Comparison of ENCODE assay signal across 11 cellular contexts in the genomic region with DNA sequence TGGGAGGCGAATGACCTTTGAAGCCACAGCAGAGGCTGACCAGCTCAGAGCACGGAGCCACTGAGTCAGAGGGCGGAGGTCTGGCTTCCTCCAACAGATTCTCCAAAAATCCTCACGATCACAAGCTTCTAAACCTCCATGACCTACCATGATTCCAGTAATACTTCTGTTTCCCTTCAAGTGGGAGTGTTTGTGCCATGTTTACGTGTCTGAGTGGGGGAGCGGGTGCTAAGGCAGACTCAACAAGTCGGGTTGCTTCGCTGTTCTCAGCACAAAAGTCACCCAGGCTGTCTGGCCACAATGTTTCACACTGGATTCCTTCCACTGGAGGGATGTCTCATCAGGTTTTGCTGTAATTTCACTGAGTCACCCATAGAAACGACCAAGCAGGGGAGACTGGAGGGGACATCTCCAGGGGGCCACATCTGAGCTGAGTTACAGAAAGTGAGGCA.
DNase-seq lines count a peak whose midpoint lies in the region; ATAC-seq and TF ChIP-seq lines count a peak whose summit lies in the region.
"Had no signal": no experiment of that assay in that cellular context is flagged by ENCODE, and none has a peak within 500 bp of the region (broad histone marks: within the 10 kb centered on the region; RNA-seq: fewer than 3 reads in every experiment).

No MANE protein-coding gene starts in this region.

- H3K4me3 ChIP-seq in gastroesophageal sphincter (no peak overlapping the region), BE2C (ENCODE audit: low read depth, low read length) (no peak overlapping the region), lower leg skin (ENCODE audit: low read depth, poor library complexity, severe bottlenecking) (no peak overlapping the region)

- peak; percentile 78 for ATAC-seq in activated CD4-positive, alpha-beta T cell treated with anti-CD3 and anti-CD28 coated beads for 36 hours
- ATAC-seq in activated CD8-positive, alpha-beta T cell treated with anti-CD3 and anti-CD28 coated beads, Interleukin-2, amount 10 ng/mL, durations not matched to agents 7 days and 5 days, result no peak
- ATAC-seq in gastroesophageal sphincter, result no peak
- no peak for ATAC-seq in HG03571 (IDR thresholded peaks at IDR 0.05; ENCODE audit: unreplicated experiment)

- H3K27ac ChIP-seq in gastroesophageal sphincter, result peak overlapping the region in 3 of 4 donors; percentile 81 to 93 (median 93)
- H3K27ac ChIP-seq: KMS-11 had no signal

- CTCF ChIA-PET in activated CD4-positive, alpha-beta T cell treated with anti-CD3 and anti-CD28 coated beads for 36 hours (lab: Charles Lee), result interaction anchor here (0.8 to 1.7 kb wide), 3 partner anchors 11 to 256 kb away, joined by 3 to 5 read pairs (median 4); no protein-coding TSS in a partner anchor
- CTCF ChIA-PET in activated CD8-positive, alpha-beta T cell treated with anti-CD3 and anti-CD28 coated beads, Interleukin-2, amount 10 ng/mL, durations not matched to agents 7 days and 5 days (lab: Charles Lee), result interaction anchor here (1.9 kb wide), 1 partner anchor 256 kb away, joined by 5 read pairs; no protein-coding TSS in a partner anchor

- peak; percentile 51 for DNase-seq in activated CD4-positive, alpha-beta T cell treated with anti-CD3 and anti-CD28 coated beads for 36 hours
- no peak for DNase-seq in activated CD4-positive, alpha-beta T cell treated with anti-CD3 and anti-CD28 coated beads, Interleukin-2, amount 50 U/mL, for 4 hours
- no peak for DNase-seq in activated CD8-positive, alpha-beta T cell treated with anti-CD3 and anti-CD28 coated beads, Interleukin-2, amount 10 ng/mL, durations not matched to agents 7 days and 5 days
- DNase-seq in BE2C (no peak), lower leg skin (ENCODE audit: low spot score in 2 of 2) (no peak)
- DNase-seq: 8988T, head of caudate nucleus had no signal

- H3K36me3 ChIP-seq in gastroesophageal sphincter, result peaks cover 0 to 3% of the 10 kb centered on the region in 2 donors
- no peaks in the 10 kb centered on the region for H3K36me3 ChIP-seq in BE2C

- H3K4me1 ChIP-seq in gastroesophageal sphincter (peaks cover 10 to 99% (median 42%) of the 10 kb centered on the region in 3 donors), BE2C (no peaks in the 10 kb centered on the region; the same call in 1 of the 2 replicates)

- H3K27me3 Mint-ChIP-seq in activated CD4-positive, alpha-beta T cell treated with anti-CD3 and anti-CD28 coated beads for 36 hours, result no peaks in the 10 kb centered on the region
- no peaks in the 10 kb centered on the region for H3K27me3 Mint-ChIP-seq in activated CD8-positive, alpha-beta T cell treated with anti-CD3 and anti-CD28 coated beads, Interleukin-2, amount 10 ng/mL, durations not matched to agents 7 days and 5 days (ENCODE audit: low read depth)
- no peaks in the 10 kb centered on the region for H3K27me3 Mint-ChIP-seq in stimulated activated naive CD8-positive, alpha-beta T cell treated with anti-CD3 and anti-CD28 coated beads, Interleukin-15, Interleukin-2, amounts not matched to agents 100 ng/mL and 50 ng/mL, for 24 hours

- H3K27me3 ChIP-seq in gastroesophageal sphincter, result no peaks in the 10 kb centered on the region
- no peaks in the 10 kb centered on the region for H3K27me3 ChIP-seq in BE2C

- POLR2A ChIA-PET in activated CD4-positive, alpha-beta T cell treated with anti-CD3 and anti-CD28 coated beads for 36 hours (lab: Charles Lee), result interaction anchor here (0.6 to 0.7 kb wide), 2 partner anchors 37 to 205 kb away, joined by 3 to 6 read pairs; no protein-coding TSS in a partner anchor
- POLR2A ChIA-PET in activated CD8-positive, alpha-beta T cell treated with anti-CD3 and anti-CD28 coated beads, Interleukin-2, amount 10 ng/mL, durations not matched to agents 7 days and 5 days (lab: Charles Lee), result no interaction called here

- H3K36me3 Mint-ChIP-seq in activated CD4-positive, alpha-beta T cell treated with anti-CD3 and anti-CD28 coated beads for 36 hours (ENCODE audit: low read depth), result peaks cover 23% of the 10 kb centered on the region
- peaks cover 30% of the 10 kb centered on the region for H3K36me3 Mint-ChIP-seq in activated CD8-positive, alpha-beta T cell treated with anti-CD3 and anti-CD28 coated beads, Interleukin-2, amount 10 ng/mL, durations not matched to agents 7 days and 5 days (ENCODE audit: low read depth)
- peaks cover 32% of the 10 kb centered on the region for H3K36me3 Mint-ChIP-seq in stimulated activated naive CD8-positive, alpha-beta T cell treated with anti-CD3 and anti-CD28 coated beads, Interleukin-15, Interleukin-2, amounts not matched to agents 100 ng/mL and 50 ng/mL, for 24 hours (ENCODE audit: low read depth)

- H3K27ac Mint-ChIP-seq in activated CD4-positive, alpha-beta T cell treated with anti-CD3 and anti-CD28 coated beads for 36 hours, result peak overlapping the region; percentile 77
- peak overlapping the region; percentile 58 for H3K27ac Mint-ChIP-seq in activated CD8-positive, alpha-beta T cell treated with anti-CD3 and anti-CD28 coated beads, Interleukin-2, amount 10 ng/mL, durations not matched to agents 7 days and 5 days
- peak overlapping the region; percentile 84 for H3K27ac Mint-ChIP-seq in stimulated activated naive CD8-positive, alpha-beta T cell treated with anti-CD3 and anti-CD28 coated beads, Interleukin-15, Interleukin-2, amounts not matched to agents 100 ng/mL and 50 ng/mL, for 24 hours

- H3K9me3 Mint-ChIP-seq in activated CD4-positive, alpha-beta T cell treated with anti-CD3 and anti-CD28 coated beads for 36 hours (ENCODE audit: low read depth), result no peaks in the 10 kb centered on the region
- H3K9me3 Mint-ChIP-seq in activated CD8-positive, alpha-beta T cell treated with anti-CD3 and anti-CD28 coated beads, Interleukin-2, amount 10 ng/mL, durations not matched to agents 7 days and 5 days (ENCODE audit: insufficient read depth), result no peaks in the 10 kb centered on the region
- no peaks in the 10 kb centered on the region for H3K9me3 Mint-ChIP-seq in stimulated activated naive CD8-positive, alpha-beta T cell treated with anti-CD3 and anti-CD28 coated beads, Interleukin-15, Interleukin-2, amounts not matched to agents 100 ng/mL and 50 ng/mL, for 24 hours

- WGBS in gastroesophageal sphincter (ENCODE audit: low coverage in 1 of 2), 2 donors, result 54 to 100% methylated on average over 1 to 7 of the region's 9 CpGs
- WGBS in lower leg skin, 2 donors, result 62 to 69% methylated on average over 9 of the region's 9 CpGs

- no peak overlapping the region for H3K4me3 Mint-ChIP-seq in activated CD4-positive, alpha-beta T cell treated with anti-CD3 and anti-CD28 coated beads for 36 hours
- H3K4me3 Mint-ChIP-seq in activated CD8-positive, alpha-beta T cell treated with anti-CD3 and anti-CD28 coated beads, Interleukin-2, amount 10 ng/mL, durations not matched to agents 7 days and 5 days, result no peak overlapping the region
- no peak overlapping the region for H3K4me3 Mint-ChIP-seq in stimulated activated naive CD8-positive, alpha-beta T cell treated with anti-CD3 and anti-CD28 coated beads, Interleukin-15, Interleukin-2, amounts not matched to agents 100 ng/mL and 50 ng/mL, for 24 hours

- intact Hi-C loops in activated CD4-positive, alpha-beta T cell treated with anti-CD3 and anti-CD28 coated beads for 36 hours (cut with DNase I, micrococcal nuclease), result no loop called here
- intact Hi-C loops in lower leg skin (cut with DNase I; ENCODE audit: low total_unique reads), result loop anchor here (10.0 kb wide), 1 partner anchor 86 kb away; a partner anchor contains a TSS

- peak in 3 of 4 experiments; percentile 60 to 72 (median 61) for TF ChIP-seq CTCF in gastroesophageal sphincter (IDR thresholded peaks at IDR 0.05)
- no peak for TF ChIP-seq CTCF in BE2C (IDR thresholded peaks at IDR 0.05; ENCODE audit: low read depth, low read length)
- no peak for TF ChIP-seq CTCF in lower leg skin (IDR thresholded peaks at IDR 0.05)

- no peak for TF ChIP-seq POLR2A in gastroesophageal sphincter (IDR thresholded peaks at IDR 0.05)
- TF ChIP-seq POLR2A in lower leg skin (IDR thresholded peaks at IDR 0.05), result no peak

- no peaks in the 10 kb centered on the region for H3K9me3 ChIP-seq in gastroesophageal sphincter
- no peaks in the 10 kb centered on the region for H3K9me3 ChIP-seq in BE2C

- H3K4me1 Mint-ChIP-seq in activated CD4-positive, alpha-beta T cell treated with anti-CD3 and anti-CD28 coated beads for 36 hours, result peaks cover 79% of the 10 kb centered on the region
- H3K4me1 Mint-ChIP-seq in activated CD8-positive, alpha-beta T cell treated with anti-CD3 and anti-CD28 coated beads, Interleukin-2, amount 10 ng/mL, durations not matched to agents 7 days and 5 days (ENCODE audit: low read depth), result peaks cover 36% of the 10 kb centered on the region
- peaks cover 72% of the 10 kb centered on the region for H3K4me1 Mint-ChIP-seq in stimulated activated naive CD8-positive, alpha-beta T cell treated with anti-CD3 and anti-CD28 coated beads, Interleukin-15, Interleukin-2, amounts not matched to agents 100 ng/mL and 50 ng/mL, for 24 hours (ENCODE audit: low read depth)

- no peak for TF ChIP-seq EP300 in gastroesophageal sphincter (IDR thresholded peaks at IDR 0.05)

Comparison
In these comparisons a context has a peak if more than half of its experiments do, and no peak if none do; other contexts are left out.
1. CTCF ChIP-seq: peak in gastroesophageal sphincter (3 of 4); none in BE2C (single experiment) and lower leg skin (0 of 3).
2. Peak in every context shown above with its lines, with median percentiles within 50 percentile points of each other: H3K27ac Mint-ChIP-seq.